ENCODE assay signal across 16 cellular contexts in the genomic region with DNA sequence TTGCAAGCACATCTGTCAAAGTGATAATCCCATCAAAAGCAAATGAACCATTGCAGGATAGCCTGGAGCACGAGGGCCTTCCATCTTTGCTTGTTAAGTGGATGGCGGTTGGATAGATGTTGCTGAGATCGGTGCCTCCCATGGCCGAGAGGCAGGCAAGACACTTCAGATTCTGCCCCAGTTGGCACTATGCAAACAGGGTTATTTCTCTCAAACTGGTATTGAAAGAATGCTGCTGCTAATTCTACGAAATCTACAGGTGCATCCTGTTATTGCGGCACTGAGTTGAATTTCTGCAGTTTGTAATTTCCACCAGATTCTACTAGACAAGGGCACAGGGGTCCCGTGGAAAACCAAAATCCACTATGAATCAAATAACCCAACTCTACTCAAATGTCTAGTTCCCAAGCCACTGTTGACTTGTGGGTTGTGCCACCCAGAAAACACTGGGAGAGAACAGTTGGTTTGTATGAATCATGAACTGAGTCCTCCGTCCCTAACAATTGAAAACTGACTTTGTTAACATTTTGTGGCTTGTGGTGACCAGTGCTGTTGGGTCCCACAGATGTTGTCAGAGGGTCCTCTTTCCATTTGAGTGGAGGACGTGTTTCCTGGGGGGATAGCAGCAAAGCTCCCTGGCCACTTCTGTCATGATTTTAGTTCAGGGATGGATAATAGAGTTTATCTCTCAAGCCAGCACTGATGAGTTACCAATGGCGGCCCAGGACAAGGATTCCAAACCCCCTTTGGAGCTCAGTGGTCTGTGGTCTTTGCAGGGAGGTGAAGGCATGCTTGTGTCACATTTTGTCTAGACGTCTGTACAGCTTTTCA. TPM values are rescaled to one million over a fixed set of nuclear protein-coding genes. Genes with fewer than 3 reads are reported as not detected.
DNase-seq lines count a peak whose midpoint lies in the region; ATAC-seq, FAIRE-seq and TF ChIP-seq lines count a peak whose summit lies in the region.
"Had no signal": no experiment of that assay in that cellular context is flagged by ENCODE, and none has a peak within 500 bp of the region (broad histone marks: within the 10 kb centered on the region; RNA-seq: fewer than 3 reads in every experiment).

No MANE protein-coding gene starts in this region.

- H3K9me3 Mint-ChIP-seq in CD4-positive, CD25-positive, alpha-beta regulatory T cell, result peaks cover 0 to 2% (median 0%) of the 10 kb centered on the region in 7 donors

- H3K4me1 ChIP-seq in CD4-positive, CD25-positive, alpha-beta regulatory T cell (ENCODE audit: control insufficient read depth, insufficient read depth, low read length, poor library complexity, severe bottlenecking), result peaks cover 93% of the 10 kb centered on the region
- H3K4me1 ChIP-seq: parathyroid adenoma had no signal

- H3K4me3 Mint-ChIP-seq in CD4-positive, CD25-positive, alpha-beta regulatory T cell, result peak overlapping the region; percentile 81 to 91 (median 88)

- peak; percentile 25 to 95 (median 75) for DNase-seq in CD4-positive, CD25-positive, alpha-beta regulatory T cell
- DNase-seq in GM12892 (ENCODE audit: insufficient read length) (no peak), SIG-M5 (lab: John Stamatoyannopoulos, UW) (no peak), hepatic stellate cell (ENCODE audit: low spot score) (no peak)
- DNase-seq: hippocampal formation; NCI-H1417 treated with DMSO at 0.1 percent for 48 hours; NCI-H526; stimulated activated CD4-positive, alpha-beta T cell treated with anti-CD3 and anti-CD28 coated beads, Interleukin-2, amount 100 ng/mL, for 24 hours had no signal

- peaks cover 13% of the 10 kb centered on the region; the same call in 1 of the 2 replicates for H3F3A ChIP-seq in SU-DHL-6 (ENCODE audit: insufficient read depth)

- TF ChIP-seq CTCF in SU-DHL-6 (IDR thresholded peaks at IDR 0.05; ENCODE audit: insufficient read depth, low read length, poor library complexity, severe bottlenecking), result no peak

- H3K4me2 ChIP-seq in SU-DHL-6 (ENCODE audit: low read depth, low read length, poor library complexity, severe bottlenecking), result peak overlapping the region; percentile 36

- peak; percentile 62 to 64 for ATAC-seq in CD4-positive, CD25-positive, alpha-beta regulatory T cell (ENCODE audit: low read depth in 2 of 2)
- peak; percentile 13 for ATAC-seq in esophagus mucosa
- ATAC-seq in GM19452 (IDR thresholded peaks at IDR 0.05; ENCODE audit: unreplicated experiment), result no peak
- no peak for ATAC-seq in HG02571 (IDR thresholded peaks at IDR 0.05; ENCODE audit: unreplicated experiment)

- H3K9me2 ChIP-seq in SU-DHL-6 (replicated peaks; ENCODE audit: insufficient read depth, low read length), result no peaks in the 10 kb centered on the region

- H3K27me3 ChIP-seq in CD4-positive, CD25-positive, alpha-beta regulatory T cell (ENCODE audit: control insufficient read depth, insufficient read depth, low read length), result no peaks in the 10 kb centered on the region
- no peaks in the 10 kb centered on the region for H3K27me3 ChIP-seq in SU-DHL-6 (ENCODE audit: low read length)

- H3K9ac ChIP-seq in SU-DHL-6 (ENCODE audit: low read length), result no peak overlapping the region
- H3K9ac ChIP-seq: parathyroid adenoma had no signal

- H3K4me1 Mint-ChIP-seq in CD4-positive, CD25-positive, alpha-beta regulatory T cell, result peaks cover 42 to 100% (median 83%) of the 10 kb centered on the region in 4 donors

- no peak for TF ChIP-seq POLR2A in GM12892 (IDR thresholded peaks at IDR 0.05; ENCODE audit: low read depth, low read length)

- no peak overlapping the region for H2AFZ ChIP-seq in SU-DHL-6 (ENCODE audit: low read depth, low read length, severe bottlenecking)
- H2AFZ ChIP-seq: parathyroid adenoma had no signal

- H3K36me3 Mint-ChIP-seq in CD4-positive, CD25-positive, alpha-beta regulatory T cell, result peaks cover 6% of the 10 kb centered on the region

- peak; percentile 77 for FAIRE-seq in GM12892 (lab: Jason Lieb, UNC)

- peak overlapping the region; percentile 89 to 100 (median 98) for H3K27ac Mint-ChIP-seq in CD4-positive, CD25-positive, alpha-beta regulatory T cell

- no peaks in the 10 kb centered on the region for H3K36me3 ChIP-seq in CD4-positive, CD25-positive, alpha-beta regulatory T cell (ENCODE audit: control insufficient read depth, insufficient read depth, low read length)
- H3K36me3 ChIP-seq in SU-DHL-6 (ENCODE audit: low read length), result no peaks in the 10 kb centered on the region
- H3K36me3 ChIP-seq: stomach had no signal

- no peaks in the 10 kb centered on the region for H3K27me3 Mint-ChIP-seq in CD4-positive, CD25-positive, alpha-beta regulatory T cell

- no peaks in the 10 kb centered on the region for H3K79me2 ChIP-seq in SU-DHL-6 (ENCODE audit: insufficient read depth, low read length)
- H3K79me2 ChIP-seq: parathyroid adenoma had no signal

- peak overlapping the region; percentile 94 for H3K27ac ChIP-seq in CD4-positive, CD25-positive, alpha-beta regulatory T cell (ENCODE audit: insufficient read depth, low read length, poor library complexity, severe bottlenecking)
- peak overlapping the region; percentile 61 for H3K27ac ChIP-seq in SU-DHL-6 (ENCODE audit: low read depth, low read length)
- H3K27ac ChIP-seq: C4-2B, parathyroid adenoma had no signal

- H3K4me3 ChIP-seq in CD4-positive, CD25-positive, alpha-beta regulatory T cell (ENCODE audit: low read depth, low read length), result peak overlapping the region; percentile 83
- H3K4me3 ChIP-seq in SU-DHL-6 (ENCODE audit: insufficient read depth, low read length, poor library complexity, severe bottlenecking), result no peak overlapping the region
- H3K4me3 ChIP-seq: stomach had no signal

- H4K20me1 ChIP-seq in SU-DHL-6 (ENCODE audit: low read depth, low read length), result no peaks in the 10 kb centered on the region

- H3K9me3 ChIP-seq in CD4-positive, CD25-positive, alpha-beta regulatory T cell (ENCODE audit: control insufficient read depth in 2 of 2, low read length in 2 of 2), result no peaks in the 10 kb centered on the region
- no peaks in the 10 kb centered on the region for H3K9me3 ChIP-seq in SU-DHL-6 (ENCODE audit: insufficient read depth, low read length)
- H3K9me3 ChIP-seq: stomach had no signal

RNA-seq across cellular contexts. Expression of a gene that starts 7.1 kb away (rescaled TPM):
- 220 TPM for total RNA-seq in CD4-positive, CD25-positive, alpha-beta regulatory T cell
- polyA plus RNA-seq in CD4-positive, CD25-positive, alpha-beta regulatory T cell, result 100 to 1,000 TPM; 159 to 261 (median 179) TPM
- polyA plus RNA-seq in GM12892 (2012; ENCODE audit: missing spikeins), result 7.2 TPM
- 1.4 TPM for total RNA-seq in esophagus mucosa
- total RNA-seq: lung microvascular endothelial cell had no signal

RNA-seq across cellular contexts. Expression of a gene that starts 19.5 kb away (rescaled TPM):
- total RNA-seq in CD4-positive, CD25-positive, alpha-beta regulatory T cell, result 168 TPM
- 10 to 100 TPM; 63.6 to 88.2 (median 65.7) TPM for polyA plus RNA-seq in CD4-positive, CD25-positive, alpha-beta regulatory T cell
- 95.0 TPM for polyA plus RNA-seq in GM12892 (2012; ENCODE audit: missing spikeins)
- total RNA-seq in esophagus mucosa, result 57.5 TPM

Comparison
In these comparisons a context has a peak if more than half of its experiments do, and no peak if none do; other contexts are left out.
1. ATAC-seq: peak in CD4-positive, CD25-positive, alpha-beta regulatory T cell (2 of 2) and esophagus mucosa (single experiment); none in GM19452 (single experiment) and HG02571 (single experiment).
2. DNase-seq: peak in CD4-positive, CD25-positive, alpha-beta regulatory T cell (3 of 3); none in GM12892 (single experiment), SIG-M5 (single experiment) and hepatic stellate cell (single experiment).
3. RNA of a gene that starts 7.1 kb away (total RNA-seq): 220 TPM in CD4-positive, CD25-positive, alpha-beta regulatory T cell (single experiment); 1.4 TPM in esophagus mucosa (single experiment); every median in the first group is over 10 times any median in the second.